ENCODE assay signal across 13 cellular contexts in genomic region chr5:175654346-175654745, GRCh38. TPM values are rescaled to one million over a fixed set of nuclear protein-coding genes. Genes with fewer than 3 reads are reported as not detected.
DNase-seq lines count a peak whose midpoint lies in the region; ATAC-seq and TF ChIP-seq lines count a peak whose summit lies in the region.
"Had no signal": no experiment of that assay in that cellular context is flagged by ENCODE, and none has a peak within 500 bp of the region (broad histone marks: within the 10 kb centered on the region; RNA-seq: fewer than 3 reads in every experiment).

No MANE protein-coding gene starts in this region.

- ATAC-seq in GM18858 (IDR thresholded peaks at IDR 0.05; ENCODE audit: unreplicated experiment): no peak

- DNase-seq in activated naive CD4-positive, alpha-beta T cell (lab: John Stamatoyannopoulos, UW): no peak
- DNase-seq in NCI-H2029 (lab: John Stamatoyannopoulos, UW): peak; percentile 91
- DNase-seq in T-helper 2 cell treated with Interferon-gamma antibody and Interleukin-4, amounts not matched to agents 5 μg/mL and 100 μg/mL, for 36 hours (ENCODE audit: low spot score): no peak
- peak; percentile 64 to 71 for DNase-seq in thyroid gland
- no peak for DNase-seq in mesothelial cell of epicardium (ENCODE audit: low spot score in 2 of 2, unreplicated experiment in 2 of 2)
- DNase-seq in HUDEP-2 (lab: John Stamatoyannopoulos, UW; ENCODE audit: unreplicated experiment in 76 of 76): no peak
- DNase-seq: activated CD4-positive, alpha-beta T cell treated with anti-CD3 and anti-CD28 coated beads for 4 hours; esophagus squamous epithelium; head of caudate nucleus; Karpas-422; NCI-H1930 had no signal

- H3K27me3 Mint-ChIP-seq in activated naive CD4-positive, alpha-beta T cell treated with anti-CD3 and anti-CD28 coated beads, Interleukin-2, amount 50 U/mL, for 24 hours: no peaks in the 10 kb centered on the region
- no peaks in the 10 kb centered on the region for H3K27me3 Mint-ChIP-seq in T-helper 2 cell treated with Interferon-gamma antibody and Interleukin-4, amounts not matched to agents 5 μg/mL and 100 μg/mL, for 36 hours (ENCODE audit: low read depth)
- peaks cover 74% of the 10 kb centered on the region for H3K27me3 Mint-ChIP-seq in mesothelial cell of epicardium (ENCODE audit: low read depth)

- H3K36me3 Mint-ChIP-seq in activated naive CD4-positive, alpha-beta T cell treated with anti-CD3 and anti-CD28 coated beads, Interleukin-2, amount 50 U/mL, for 24 hours: peaks cover 6% of the 10 kb centered on the region
- H3K36me3 Mint-ChIP-seq in T-helper 2 cell treated with Interferon-gamma antibody and Interleukin-4, amounts not matched to agents 5 μg/mL and 100 μg/mL, for 36 hours (ENCODE audit: low read depth): peaks cover 13% of the 10 kb centered on the region
- no peaks in the 10 kb centered on the region for H3K36me3 Mint-ChIP-seq in mesothelial cell of epicardium

- no peaks in the 10 kb centered on the region for H3K27me3 ChIP-seq in thyroid gland

- H3K27ac ChIP-seq in thyroid gland: no peak overlapping the region

- H3K4me1 ChIP-seq in thyroid gland: peaks cover 23 to 45% of the 10 kb centered on the region in 2 donors

- intact Hi-C loops in thyroid gland (cut with DNase I): no loop called here

- TF ChIP-seq CTCF in thyroid gland (IDR thresholded peaks at IDR 0.05) (no peak), mesothelial cell of epicardium (IDR thresholded peaks at IDR 0.05; ENCODE audit: unreplicated experiment) (no peak)

- peak overlapping the region; percentile 45 for H3K4me3 Mint-ChIP-seq in activated naive CD4-positive, alpha-beta T cell treated with anti-CD3 and anti-CD28 coated beads, Interleukin-2, amount 50 U/mL, for 24 hours
- peak overlapping the region; percentile 77 for H3K4me3 Mint-ChIP-seq in T-helper 2 cell treated with Interferon-gamma antibody and Interleukin-4, amounts not matched to agents 5 μg/mL and 100 μg/mL, for 36 hours
- H3K4me3 Mint-ChIP-seq in mesothelial cell of epicardium: no peak overlapping the region

- H3K4me3 ChIP-seq in thyroid gland (replicated peaks in 1 of 3): no peak overlapping the region
- H3K4me3 ChIP-seq: esophagus squamous epithelium had no signal

- H3K27ac Mint-ChIP-seq in activated naive CD4-positive, alpha-beta T cell treated with anti-CD3 and anti-CD28 coated beads, Interleukin-2, amount 50 U/mL, for 24 hours: peak overlapping the region; percentile 90
- peak overlapping the region; percentile 93 for H3K27ac Mint-ChIP-seq in T-helper 2 cell treated with Interferon-gamma antibody and Interleukin-4, amounts not matched to agents 5 μg/mL and 100 μg/mL, for 36 hours
- H3K27ac Mint-ChIP-seq in mesothelial cell of epicardium: no peak overlapping the region

- H3K9me3 Mint-ChIP-seq in activated naive CD4-positive, alpha-beta T cell treated with anti-CD3 and anti-CD28 coated beads, Interleukin-2, amount 50 U/mL, for 24 hours: no peaks in the 10 kb centered on the region
- H3K9me3 Mint-ChIP-seq in T-helper 2 cell treated with Interferon-gamma antibody and Interleukin-4, amounts not matched to agents 5 μg/mL and 100 μg/mL, for 36 hours: peaks cover 16% of the 10 kb centered on the region
- H3K9me3 Mint-ChIP-seq in mesothelial cell of epicardium: peaks cover 14% of the 10 kb centered on the region

- H3K36me3 ChIP-seq in thyroid gland: no peaks in the 10 kb centered on the region
- H3K36me3 ChIP-seq: esophagus squamous epithelium had no signal

- WGBS in thyroid gland, 2 donors: 45 to 49% methylated on average over 7 of the region's 7 CpGs

- TF ChIP-seq POLR2A in thyroid gland (IDR thresholded peaks at IDR 0.05): no peak

- no peaks in the 10 kb centered on the region for H3K9me3 ChIP-seq in thyroid gland

- peaks cover 85% of the 10 kb centered on the region for H3K4me1 Mint-ChIP-seq in activated naive CD4-positive, alpha-beta T cell treated with anti-CD3 and anti-CD28 coated beads, Interleukin-2, amount 50 U/mL, for 24 hours
- H3K4me1 Mint-ChIP-seq in T-helper 2 cell treated with Interferon-gamma antibody and Interleukin-4, amounts not matched to agents 5 μg/mL and 100 μg/mL, for 36 hours (ENCODE audit: low read depth): peaks cover 79% of the 10 kb centered on the region
- peaks cover 12% of the 10 kb centered on the region for H3K4me1 Mint-ChIP-seq in mesothelial cell of epicardium

RNA-seq across cellular contexts. Expression of gene HRH2, which starts 3.5 kb away (rescaled TPM):
- total RNA-seq in thyroid gland (1 to 10 TPM in 2 of 4 donors, under 1 TPM in 2; 0.44 to 2.3 (median 1.4) TPM), mesothelial cell of epicardium (2.1 to 2.8 TPM (median 2.6 TPM) in 3 replicates)

Comparison
In these comparisons a context has a peak if more than half of its experiments do, and no peak if none do; other contexts are left out.
1. DNase-seq: peak in NCI-H2029 (single experiment) and thyroid gland (2 of 2); none in activated naive CD4-positive, alpha-beta T cell (0 of 4), T-helper 2 cell treated with Interferon-gamma antibody and Interleukin-4, amounts not matched to agents 5 μg/mL and 100 μg/mL, for 36 hours (single experiment), mesothelial cell of epicardium (0 of 2) and HUDEP-2 (0 of 76).